In the genomic region with DNA sequence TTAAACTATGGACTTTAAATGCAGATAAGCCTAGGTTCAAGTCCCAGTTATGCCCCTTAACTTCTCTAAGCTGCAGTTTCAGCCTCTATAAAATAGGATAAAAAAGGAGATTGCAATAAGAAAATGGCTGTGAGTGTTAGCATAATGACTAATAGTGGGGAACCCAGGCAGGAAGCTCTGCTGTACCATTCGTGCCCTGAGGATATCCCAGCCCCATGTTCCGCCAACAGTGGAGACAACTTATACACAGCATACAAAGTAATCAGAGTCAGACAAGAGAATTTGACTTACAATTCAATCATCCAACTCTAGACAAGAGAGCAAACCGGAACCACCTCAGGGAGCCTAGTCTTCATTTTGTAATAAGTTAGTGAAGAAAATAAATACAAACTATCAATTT, we compare ENCODE assay signal across 19 cellular contexts.
DNase-seq lines count a peak whose midpoint lies in the region; ATAC-seq and TF ChIP-seq lines count a peak whose summit lies in the region.
"Had no signal": no experiment of that assay in that cellular context is flagged by ENCODE, and none has a peak within 500 bp of the region (broad histone marks: within the 10 kb centered on the region; RNA-seq: fewer than 3 reads in every experiment).

No MANE protein-coding gene starts in this region.

- no peaks in the 10 kb centered on the region for H3K9me3 Mint-ChIP-seq in endodermal cell
- H3K9me3 Mint-ChIP-seq: CD4-positive, alpha-beta memory T cell; mesothelial cell of epicardium; natural killer cell treated with Interleukin-12 subunit alpha and Interleukin-12 subunit beta and Interleukin-15 and Interleukin-18, amount 100 ng/mL, for 72 hours; stimulated activated effector memory CD8-positive, alpha-beta T cell treated with anti-CD3 and anti-CD28 coated beads, Interleukin-12 subunit alpha, Interleukin-12 subunit beta, amount 100 ng/mL, for 72 hours; T-helper 1 cell treated with Interleukin-12 subunit alpha and Interleukin-12 subunit beta and Interleukin-4 antibody, amounts not matched to agents 30 μg/mL and 1 μg/mL, for 36 hours had no signal

- peaks cover 4% of the 10 kb centered on the region for H3K4me1 ChIP-seq in endodermal cell (ENCODE audit: control insufficient read depth, insufficient read depth, low read length)
- no peaks in the 10 kb centered on the region for H3K4me1 ChIP-seq in tibial nerve
- H3K4me1 ChIP-seq: pancreas had no signal

- H3K27ac Mint-ChIP-seq in endodermal cell = no peak overlapping the region
- H3K27ac Mint-ChIP-seq: CD4-positive, alpha-beta memory T cell; mesothelial cell of epicardium; natural killer cell treated with Interleukin-12 subunit alpha and Interleukin-12 subunit beta and Interleukin-15 and Interleukin-18, amount 100 ng/mL, for 72 hours; stimulated activated effector memory CD8-positive, alpha-beta T cell treated with anti-CD3 and anti-CD28 coated beads, Interleukin-12 subunit alpha, Interleukin-12 subunit beta, amount 100 ng/mL, for 72 hours; T-helper 1 cell treated with Interleukin-12 subunit alpha and Interleukin-12 subunit beta and Interleukin-4 antibody, amounts not matched to agents 30 μg/mL and 1 μg/mL, for 36 hours had no signal

- H3K36me3 Mint-ChIP-seq in endodermal cell (ENCODE audit: low read depth) = no peaks in the 10 kb centered on the region
- H3K36me3 Mint-ChIP-seq: CD4-positive, alpha-beta memory T cell; mesothelial cell of epicardium; natural killer cell treated with Interleukin-12 subunit alpha and Interleukin-12 subunit beta and Interleukin-15 and Interleukin-18, amount 100 ng/mL, for 72 hours; stimulated activated effector memory CD8-positive, alpha-beta T cell treated with anti-CD3 and anti-CD28 coated beads, Interleukin-12 subunit alpha, Interleukin-12 subunit beta, amount 100 ng/mL, for 72 hours had no signal

- H3K9ac ChIP-seq in endodermal cell (ENCODE audit: extremely low read depth, low read length, poor library complexity, severe bottlenecking) = no peak overlapping the region

- DNase-seq in DMS53 treated with DMSO at 0.1 percent for 48 hours (lab: John Stamatoyannopoulos, UW; ENCODE audit: unreplicated experiment) (peak; percentile 6), NCI-H69 (lab: John Stamatoyannopoulos, UW) (peak; percentile 67), endodermal cell (peak; percentile 15), lung microvascular endothelial cell (ENCODE audit: low read depth in 2 of 2) (peak; percentile 42 to 65), T1000 (lab: John Stamatoyannopoulos, UW) (no peak), OCI-M2 (lab: John Stamatoyannopoulos, UW; ENCODE audit: unreplicated experiment) (no peak), tibial nerve (ENCODE audit: low spot score in 2 of 2) (no peak)
- DNase-seq: CD4-positive, alpha-beta memory T cell; cortex of kidney; DMS79 treated with DMSO at 0.1 percent for 48 hours; NCI-H1694 had no signal

- ATAC-seq in GM18868 (IDR thresholded peaks at IDR 0.05; ENCODE audit: unreplicated experiment) = no peak

- peaks cover 7% of the 10 kb centered on the region for H3K27me3 ChIP-seq in endodermal cell (ENCODE audit: control insufficient read depth, insufficient read depth, low read length, poor library complexity, severe bottlenecking)
- H3K27me3 ChIP-seq in tibial nerve = no peaks in the 10 kb centered on the region
- H3K27me3 ChIP-seq: pancreas, SJCRH30 had no signal

- TF ChIP-seq CTCF in endodermal cell (conservative IDR thresholded peaks at IDR 0.05) = no peak
- TF ChIP-seq CTCF in tibial nerve (IDR thresholded peaks at IDR 0.05) = no peak

- 83% methylated on average over 2 of the region's 3 CpGs; no CpG with 5 or more reads in 1 of the 2 experiments for WGBS in endodermal cell (ENCODE audit: insufficient coverage in 1 of 2, insufficient read length in 1 of 2), 2 experiments
- WGBS in tibial nerve, 2 donors = 70 to 85% methylated on average over 3 of the region's 3 CpGs

- no peaks in the 10 kb centered on the region for H3K9me3 ChIP-seq in endodermal cell (ENCODE audit: control insufficient read depth, low read length)
- no peaks in the 10 kb centered on the region for H3K9me3 ChIP-seq in tibial nerve
- H3K9me3 ChIP-seq: pancreas, SJCRH30, thoracic aorta had no signal

- H3K4me3 ChIP-seq in endodermal cell (ENCODE audit: low read length) (no peak overlapping the region), tibial nerve (no peak overlapping the region)
- H3K4me3 ChIP-seq: pancreas, SJCRH30, thoracic aorta had no signal

- no peak for TF ChIP-seq EP300 in tibial nerve (IDR thresholded peaks at IDR 0.05)

- H3K36me3 ChIP-seq in endodermal cell (ENCODE audit: control insufficient read depth, insufficient read depth, low read length) = no peaks in the 10 kb centered on the region
- no peaks in the 10 kb centered on the region for H3K36me3 ChIP-seq in tibial nerve
- H3K36me3 ChIP-seq: pancreas, SJCRH30, thoracic aorta had no signal

- peaks cover 6% of the 10 kb centered on the region for H3K4me1 Mint-ChIP-seq in endodermal cell
- H3K4me1 Mint-ChIP-seq: CD4-positive, alpha-beta memory T cell; stimulated activated effector memory CD8-positive, alpha-beta T cell treated with anti-CD3 and anti-CD28 coated beads, Interleukin-12 subunit alpha, Interleukin-12 subunit beta, amount 100 ng/mL, for 72 hours had no signal

- H3K27ac ChIP-seq in endodermal cell (ENCODE audit: low read depth, low read length) (no peak overlapping the region), tibial nerve (no peak overlapping the region)
- H3K27ac ChIP-seq: pancreas, SJCRH30, thoracic aorta had no signal

- peaks cover 25% of the 10 kb centered on the region for H3K27me3 Mint-ChIP-seq in endodermal cell (ENCODE audit: insufficient read depth)

- H3K4me3 Mint-ChIP-seq in endodermal cell = no peak overlapping the region
- H3K4me3 Mint-ChIP-seq: CD4-positive, alpha-beta memory T cell; mesothelial cell of epicardium; natural killer cell treated with Interleukin-12 subunit alpha and Interleukin-12 subunit beta and Interleukin-15 and Interleukin-18, amount 100 ng/mL, for 72 hours; stimulated activated effector memory CD8-positive, alpha-beta T cell treated with anti-CD3 and anti-CD28 coated beads, Interleukin-12 subunit alpha, Interleukin-12 subunit beta, amount 100 ng/mL, for 72 hours; T-helper 1 cell treated with Interleukin-12 subunit alpha and Interleukin-12 subunit beta and Interleukin-4 antibody, amounts not matched to agents 30 μg/mL and 1 μg/mL, for 36 hours had no signal

- no peak for TF ChIP-seq POLR2A in tibial nerve (IDR thresholded peaks at IDR 0.05)

Comparison
In these comparisons a context has a peak if more than half of its experiments do, and no peak if none do; other contexts are left out.
1. DNase-seq: peak in DMS53 treated with DMSO at 0.1 percent for 48 hours (single experiment), NCI-H69 (single experiment), endodermal cell (single experiment) and lung microvascular endothelial cell (2 of 2); none in T1000 (single experiment), OCI-M2 (single experiment) and tibial nerve (0 of 2).